ENCODE assay signal across 23 cellular contexts in genomic region chr4:17639136-17639535, GRCh38.
"Had no signal": no experiment of that assay in that cellular context is flagged by ENCODE, and none has a peak within 500 bp of the region (broad histone marks: within the 10 kb centered on the region; RNA-seq: fewer than 3 reads in every experiment).

No MANE protein-coding gene starts in this region.

- H3K27me3 ChIP-seq: MG63, SJSA1 had no signal

- H3K4me1 ChIP-seq: SJSA1 had no signal

- H3K4me3 ChIP-seq: MG63, SJSA1, SK-N-MC had no signal

- H3K36me3 ChIP-seq: MG63, SJSA1 had no signal

- H3K9me3 ChIP-seq: MG63, SJSA1 had no signal

- H3K27ac ChIP-seq: SJSA1, SK-N-MC had no signal

- DNase-seq: IMR-90, Karpas-422, KG1, MG63, NCI-H1092, NCI-H1105 treated with DMSO at 0.1 percent for 48 hours, NCI-H1417 treated with DMSO at 0.1 percent for 48 hours, NCI-H146, NCI-H1694 treated with DMSO at 0.1 percent for 48 hours, NCI-H2029, NCI-H2081 treated with DMSO at 0.1 percent for 48 hours, NCI-H2171, NCI-H226, NCI-H446, NCI-H510A, NCI-H524 treated with DMSO at 0.1 percent for 48 hours, NCI-H69, NCI-H774, Right ventricle myocardium superior, RPMI8226, SIG-M5 had no signal
